8 cellular contexts compared by ENCODE assay signal in the genomic region with DNA sequence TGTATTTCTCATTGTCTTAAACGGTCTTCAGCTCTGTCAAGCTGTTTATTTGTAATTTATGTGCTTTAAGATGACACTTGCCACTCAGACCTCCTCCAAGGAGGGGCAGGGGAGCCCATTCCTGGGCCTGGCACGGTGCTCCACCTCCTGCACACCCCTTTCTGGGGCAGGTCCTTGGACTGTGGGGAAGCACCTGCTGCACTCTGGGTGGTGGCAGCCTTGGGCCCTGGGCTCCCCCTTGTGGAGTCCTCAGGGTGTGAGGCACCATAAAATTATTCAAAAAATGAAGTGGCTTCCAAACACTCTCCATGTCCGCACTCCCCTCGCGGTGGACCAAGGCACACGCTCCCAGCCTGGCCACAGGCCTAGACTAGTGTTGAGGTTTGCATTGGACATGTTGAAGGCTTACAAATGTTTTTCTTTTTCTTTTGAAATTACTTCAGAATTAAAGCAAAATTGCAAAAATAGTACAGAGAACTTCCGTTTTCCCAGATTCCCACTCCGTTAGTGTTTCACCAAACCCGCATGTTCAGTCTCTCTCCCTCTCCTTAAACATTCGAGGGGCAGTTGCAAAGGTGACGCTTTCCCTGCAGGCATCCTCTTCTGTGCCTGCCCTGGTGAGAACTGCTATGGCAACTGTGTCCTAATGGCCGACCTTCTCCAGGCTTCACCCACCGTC. TPM values are rescaled to one million over a fixed set of nuclear protein-coding genes. Genes with fewer than 3 reads are reported as not detected.
A peak's percentile ranks its signal among the peaks of the same experiment; 100 is the strongest.
DNase-seq lines count a peak whose midpoint lies in the region; ATAC-seq, FAIRE-seq and TF ChIP-seq lines count a peak whose summit lies in the region.

No MANE protein-coding gene starts in this region.

- FAIRE-seq in bronchial epithelial cell (lab: Jason Lieb, UNC), result no peak

- TF ChIP-seq CTCF in GM12873 (IDR thresholded peaks at IDR 0.05; ENCODE audit: insufficient read depth, low read depth, low read length, missing control alignments) (peak; percentile 90), bronchial epithelial cell (IDR thresholded peaks at IDR 0.05; ENCODE audit: insufficient read depth, low read length, severe bottlenecking) (peak; percentile 87), right lobe of liver (IDR thresholded peaks at IDR 0.05) (peak; percentile 64 to 72 (median 68))

- 44% methylated on average over 13 of the region's 13 CpGs for WGBS in right lobe of liver (ENCODE audit: insufficient coverage, low coverage, low lambda C conversion rate, missing lambda C conversion rate)

- H3K27ac ChIP-seq in right lobe of liver, result no peak overlapping the region

- no peaks in the 10 kb centered on the region for H3K9me3 ChIP-seq in right lobe of liver

- ATAC-seq in HG02678 (IDR thresholded peaks at IDR 0.05; ENCODE audit: unreplicated experiment) (peak; percentile 81), right lobe of liver (peak; percentile 83 to 91 (median 86)), HG03457 (IDR thresholded peaks at IDR 0.05; ENCODE audit: unreplicated experiment) (no peak)
- ATAC-seq in activated CD4-positive, CD25-positive, alpha-beta regulatory T cell treated with anti-CD3 and anti-CD28 coated beads, Interleukin-2, amount 50 U/mL, for 24 hours, result peak; percentile 99

- no peak for TF ChIP-seq POLR2A in right lobe of liver (IDR thresholded peaks at IDR 0.05)

- peaks cover 2% of the 10 kb centered on the region for H3K36me3 ChIP-seq in bronchial epithelial cell (ENCODE audit: control insufficient read depth, insufficient read depth, low read length)
- no peaks in the 10 kb centered on the region for H3K36me3 ChIP-seq in right lobe of liver

- DNase-seq in NCI-H2107 treated with DMSO at 0.1 percent for 48 hours (lab: John Stamatoyannopoulos, UW; ENCODE audit: unreplicated experiment), result peak; percentile 51
- peak; percentile 69 for DNase-seq in bronchial epithelial cell (ENCODE audit: low read depth)
- peak; percentile 66 to 76 (median 67) for DNase-seq in right lobe of liver
- peak; percentile 35 for DNase-seq in stimulated activated CD8-positive, alpha-beta memory T cell treated with anti-CD3 and anti-CD28 coated beads, Interleukin-15, amount 100 ng/mL, for 24 hours (ENCODE audit: low read depth)

- peaks cover 0 to 23% (median 5%) of the 10 kb centered on the region in 4 donors for H3K4me1 ChIP-seq in right lobe of liver

- H3K27me3 ChIP-seq in bronchial epithelial cell (ENCODE audit: control insufficient read depth, insufficient read depth, low read length) (no peaks in the 10 kb centered on the region), right lobe of liver (no peaks in the 10 kb centered on the region)

- intact Hi-C loops in right lobe of liver (cut with DNase I), result loop anchor here in 1 of 2 donors (10.0 kb wide), 1 partner anchor 197 kb away; the partner anchor contains the start of gene TEX19

- no peak overlapping the region for H3K4me3 ChIP-seq in bronchial epithelial cell (ENCODE audit: low read depth, low read length)
- H3K4me3 ChIP-seq in right lobe of liver, result no peak overlapping the region

RNA-seq across cellular contexts. Expression of gene FOXK2, which starts 32.4 kb away (rescaled TPM):
- total RNA-seq in bronchial epithelial cell (38.8 and 44.0 TPM in 2 replicates), right lobe of liver (10 to 100 TPM; 14.1 to 20.5 (median 16.1) TPM)
